9 cellular contexts compared by ENCODE assay signal in genomic region chr11:11822946-11823345, GRCh38.
"Had no signal": no experiment of that assay in that cellular context is flagged by ENCODE, and none has a peak within 500 bp of the region (broad histone marks: within the 10 kb centered on the region; RNA-seq: fewer than 3 reads in every experiment).

No MANE protein-coding gene starts in this region.

- H3K4me1 ChIP-seq: HAP-1 had no signal

- H2AFZ ChIP-seq: GM23248 had no signal

- H3K4me1 Mint-ChIP-seq: IgD-negative memory B cell had no signal

- H3K4me3 ChIP-seq: GM23248, HAP-1 had no signal

- FAIRE-seq: HepG2 had no signal

- H3K27ac ChIP-seq: GM23248, HL-60 had no signal

- H3K9me3 ChIP-seq: HAP-1 had no signal

- H3K27ac Mint-ChIP-seq: HFFc6 had no signal

- H3K4me3 Mint-ChIP-seq: HFFc6, IgD-negative memory B cell had no signal

- H3K36me3 Mint-ChIP-seq: IgD-negative memory B cell had no signal

- H3K9ac ChIP-seq: GM23248 had no signal

- H3K36me3 ChIP-seq: HAP-1 had no signal

- DNase-seq: GM23248, GOT3, H7, HFFc6 had no signal

- ATAC-seq: HCT116, HepG2 had no signal
